Comparison of ENCODE assay signal across 8 cellular contexts in the genomic region with DNA sequence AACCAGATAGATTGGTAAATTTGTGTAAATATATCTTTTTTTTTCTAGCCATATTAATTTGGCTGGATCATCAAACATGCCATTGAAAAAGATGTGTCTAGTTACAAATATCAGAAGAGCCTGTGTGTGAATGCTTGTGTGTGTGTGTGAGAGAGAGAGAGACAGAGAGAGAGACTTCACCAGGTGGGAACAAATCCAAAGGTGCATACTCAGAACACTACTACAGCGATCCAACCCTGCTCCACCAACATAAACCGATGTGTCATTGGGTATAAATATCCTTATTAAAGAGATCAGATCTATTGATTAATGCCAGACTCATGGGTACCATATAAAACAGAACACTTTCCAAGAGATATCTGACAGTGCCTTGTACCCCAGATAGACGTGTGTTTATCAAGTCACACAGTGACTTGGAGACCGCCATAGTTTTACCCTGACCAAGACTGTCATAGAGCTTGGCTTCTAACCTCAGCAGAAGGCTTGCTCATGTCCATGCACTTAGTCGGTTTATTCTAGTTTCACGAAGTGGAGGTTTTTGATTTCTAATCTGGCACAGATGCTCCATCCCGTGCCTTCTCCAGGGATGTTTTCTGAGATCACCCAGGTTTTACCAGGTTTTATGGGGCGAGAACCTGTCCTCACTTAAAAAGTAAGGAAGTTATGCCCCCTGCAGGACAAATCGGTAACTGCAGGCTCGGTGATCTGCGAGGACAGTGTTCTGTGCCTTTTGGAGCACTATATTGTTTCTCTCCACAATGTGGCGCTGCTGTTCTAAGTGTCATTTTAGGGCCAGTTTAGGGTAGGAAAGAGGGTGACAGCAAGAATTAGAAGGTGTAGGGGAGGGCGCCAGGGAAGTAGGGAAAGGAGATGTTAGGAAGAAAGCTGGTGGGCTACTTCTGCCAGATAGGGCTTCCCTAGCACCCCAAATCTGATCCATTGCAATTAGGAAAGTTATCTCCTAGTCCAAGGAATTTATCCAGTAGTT. TPM values are rescaled to one million over a fixed set of nuclear protein-coding genes. Genes with fewer than 3 reads are reported as not detected.
A peak's percentile ranks its signal among the peaks of the same experiment; 100 is the strongest.
DNase-seq lines count a peak whose midpoint lies in the region; ATAC-seq and TF ChIP-seq lines count a peak whose summit lies in the region.

No MANE protein-coding gene starts in this region.

- CTCF ChIA-PET in GM10248 (lab: Yijun Ruan, JAX) = interaction anchor here (0.6 to 5.7 kb wide), 53 partner anchors 9 to 709 kb away, joined by 3 to 147 read pairs (median 4); partner anchors contain the start of genes PKD2L1, SCD, SEC31B and WNT8B

- POLR2A ChIA-PET in GM10248 (lab: Yijun Ruan, JAX) = no interaction called here

- no peaks in the 10 kb centered on the region for H3K9me3 ChIP-seq in right cardiac atrium (ENCODE audit: control insufficient read depth, low read length)

- ATAC-seq in HG02885 (IDR thresholded peaks at IDR 0.05; ENCODE audit: poor library complexity, unreplicated experiment) = peak; percentile 62
- ATAC-seq in right cardiac atrium = peak; percentile 88 to 92
- peak; percentile 95 for ATAC-seq in sciatic nerve
- ATAC-seq in GM18858 (IDR thresholded peaks at IDR 0.05; ENCODE audit: unreplicated experiment) = no peak

- intact Hi-C loops in right cardiac atrium (cut with DNase I) = loop anchor here (1.0 to 5.0 kb wide), 4 partner anchors 84 to 95 kb away; partner anchors contain the start of gene SEC31B (in 1 of the 4)
- intact Hi-C loops in sciatic nerve (cut with DNase I) = loop anchor here (5.0 to 10.0 kb wide), 2 partner anchors 81 to 91 kb away; partner anchors contain the start of gene SEC31B

- H3K4me3 ChIP-seq in right cardiac atrium (ENCODE audit: low read length) = no peak overlapping the region

- H3K27ac ChIP-seq in right cardiac atrium (ENCODE audit: low read length) = no peak overlapping the region

- DNase-seq in GM10248 (ENCODE audit: extremely low spot score) (peak; percentile 85), NCI-H2029 treated with DMSO at 0.1 percent for 48 hours (lab: John Stamatoyannopoulos, UW) (peak; percentile 82), T-helper 2 cell (peak; percentile 82 to 96 (median 84)), anterior cingulate cortex (lab: John Stamatoyannopoulos, UW) (peak in 56 of 58 donors; percentile 20 to 99 (median 81)), right cardiac atrium (peak; percentile 89 to 96 (median 93)), sciatic nerve (ENCODE audit: low spot score) (peak; percentile 97)

- TF ChIP-seq CTCF in GM10248 (IDR thresholded peaks at IDR 0.05; ENCODE audit: control extremely low read depth, extremely low read depth, low read depth, missing control alignments) = peak; percentile 98

- no peaks in the 10 kb centered on the region for H3K4me1 ChIP-seq in right cardiac atrium (ENCODE audit: control insufficient read depth, insufficient read depth, low read length)

- WGBS in right cardiac atrium = 23% methylated on average over 13 of the region's 13 CpGs

- H3K27me3 ChIP-seq in right cardiac atrium (ENCODE audit: control insufficient read depth, insufficient read depth) = no peaks in the 10 kb centered on the region

RNA-seq across cellular contexts. Expression of gene WNT8B, which starts 29.3 kb away (rescaled TPM):
- total RNA-seq in right cardiac atrium (not detected), sciatic nerve (not detected)
- polyA plus RNA-seq in right cardiac atrium = not detected
